In genomic region chr17:27544350-27545131, GRCh38 we compare ENCODE assay signal across 8 cellular contexts.
DNase-seq lines count a peak whose midpoint lies in the region; ATAC-seq and TF ChIP-seq lines count a peak whose summit lies in the region.

No MANE protein-coding gene starts in this region.

- no peak overlapping the region for H3K27ac ChIP-seq in Karpas-422 (ENCODE audit: low read length)

- H3K4me2 ChIP-seq in Karpas-422 (ENCODE audit: low read depth, low read length, poor library complexity, severe bottlenecking) = no peak overlapping the region

- no peaks in the 10 kb centered on the region for H3K36me3 ChIP-seq in Karpas-422 (ENCODE audit: insufficient read depth, low read length)

- peak; percentile 48 for TF ChIP-seq CTCF in GM12873 (IDR thresholded peaks at IDR 0.05; ENCODE audit: insufficient read depth, low read depth, low read length, missing control alignments)

- no peak overlapping the region for H2AFZ ChIP-seq in Karpas-422 (ENCODE audit: low read length)

- H3K4me3 ChIP-seq in Karpas-422 (ENCODE audit: low read length) = no peak overlapping the region

- H3K27me3 ChIP-seq in Karpas-422 (ENCODE audit: low read length) = no peaks in the 10 kb centered on the region

- no peaks in the 10 kb centered on the region for H3K9me2 ChIP-seq in Karpas-422 (replicated peaks; ENCODE audit: insufficient read depth, low read length)

- H3K9me3 ChIP-seq in Karpas-422 (ENCODE audit: low read length) = no peaks in the 10 kb centered on the region

- no peaks in the 10 kb centered on the region for H4K20me1 ChIP-seq in Karpas-422 (ENCODE audit: insufficient read depth, low read depth, low read length)

- DNase-seq in Karpas-422 = peak; percentile 48
- DNase-seq in activated T-cell treated with anti-CD3 and anti-CD28 coated beads, Interleukin-2, amount 50 U/mL, for 1 hour = peak; percentile 34
- peak; percentile 62 to 78 for DNase-seq in stimulated activated CD4-positive, alpha-beta T cell treated with anti-CD3 and anti-CD28 coated beads, Interleukin-2, amount 100 ng/mL, for 24 hours
- no peak for DNase-seq in medulla oblongata (ENCODE audit: extremely low spot score)
- no peak for DNase-seq in inferior parietal cortex (ENCODE audit: extremely low spot score)
- DNase-seq in OCI-M2 (lab: John Stamatoyannopoulos, UW; ENCODE audit: unreplicated experiment) = no peak

- peak; percentile 76 for ATAC-seq in GM21619 (IDR thresholded peaks at IDR 0.05; ENCODE audit: unreplicated experiment)

- no peaks in the 10 kb centered on the region for H3K79me2 ChIP-seq in Karpas-422 (ENCODE audit: low read length)

- peaks cover 8% of the 10 kb centered on the region for H3K4me1 ChIP-seq in Karpas-422 (ENCODE audit: low read length)

- H3K9ac ChIP-seq in Karpas-422 (ENCODE audit: low read length) = no peak overlapping the region

Comparison
In these comparisons a context has a peak if more than half of its experiments do, and no peak if none do; other contexts are left out.
1. DNase-seq: peak in Karpas-422 (single experiment), activated T-cell treated with anti-CD3 and anti-CD28 coated beads, Interleukin-2, amount 50 U/mL, for 1 hour (single experiment) and stimulated activated CD4-positive, alpha-beta T cell treated with anti-CD3 and anti-CD28 coated beads, Interleukin-2, amount 100 ng/mL, for 24 hours (2 of 2); none in medulla oblongata (single experiment), inferior parietal cortex (single experiment) and OCI-M2 (single experiment).